ENCODE assay signal across 13 cellular contexts in genomic region chr17:8062807-8063483, GRCh38. TPM values are rescaled to one million over a fixed set of nuclear protein-coding genes. Genes with fewer than 3 reads are reported as not detected.
DNase-seq lines count a peak whose midpoint lies in the region; ATAC-seq, FAIRE-seq and TF ChIP-seq lines count a peak whose summit lies in the region.
"Had no signal": no experiment of that assay in that cellular context is flagged by ENCODE, and none has a peak within 500 bp of the region (broad histone marks: within the 10 kb centered on the region; RNA-seq: fewer than 3 reads in every experiment).

No MANE protein-coding gene starts in this region.

- dilution Hi-C loops in keratinocyte (cut with MboI; ENCODE audit: extremely low pct_ligation_motif_present, low sequenced_read_pairs) = no loop called here

- WGBS in transverse colon (ENCODE audit: low coverage in 1 of 2), 2 donors = 11 to 19% methylated on average over 11 to 15 of the region's 15 CpGs

- no peaks in the 10 kb centered on the region for H3K36me3 Mint-ChIP-seq in activated T-cell treated with anti-CD3 and anti-CD28 coated beads, Interleukin-2, amount 50 U/mL, for 72 hours (ENCODE audit: insufficient read depth in 2 of 2)
- no peaks in the 10 kb centered on the region for H3K36me3 Mint-ChIP-seq in activated T-cell treated with anti-CD3 and anti-CD28 coated beads, Interleukin-2, amount 50 U/mL, for 24 hours (ENCODE audit: low read depth)
- H3K36me3 Mint-ChIP-seq in WTC11 = no peaks in the 10 kb centered on the region

- H3K4me3 ChIP-seq in keratinocyte (ENCODE audit: control insufficient read depth in 2 of 3, extremely low read depth in 1 of 3, insufficient read depth in 2 of 3, low read depth in 1 of 3, low read length in 3 of 3) (peak overlapping the region in 2 of 3 experiments; percentile 22 to 58), transverse colon (peak overlapping the region in 3 of 4 donors; percentile 26 to 50 (median 33)), tibial artery (no peak overlapping the region)

- H3K27me3 ChIP-seq in keratinocyte (ENCODE audit: control insufficient read depth, extremely low read depth, insufficient read depth, low read length) (peaks cover 14% of the 10 kb centered on the region), transverse colon (peaks cover 66% of the 10 kb centered on the region), tibial artery (peaks cover 0 to 81% of the 10 kb centered on the region in 2 donors)

- CTCF ChIA-PET in WTC11 (lab: Charles Lee) = interaction anchor here (0.6 to 11.8 kb wide), 7 partner anchors 12 to 230 kb away, joined by 3 to 380 read pairs (median 56); partner anchors contain the start of genes ALOXE3, HES7 and KDM6B

- H3K36me3 ChIP-seq in keratinocyte (ENCODE audit: control insufficient read depth in 2 of 2, extremely low read depth in 1 of 2, insufficient read depth in 2 of 2, low read length in 2 of 2) (no peaks in the 10 kb centered on the region), transverse colon (no peaks in the 10 kb centered on the region), tibial artery (no peaks in the 10 kb centered on the region)

- TF ChIP-seq CTCF in WTC11 (IDR thresholded peaks at IDR 0.05) (no peak), keratinocyte (optimal IDR thresholded peaks at IDR 0.05 in 1 of 3, IDR thresholded peaks at IDR 0.05 in 1 of 3, conservative IDR thresholded peaks at IDR 0.05 in 1 of 3; ENCODE audit: extremely low read depth in 1 of 3, insufficient read depth in 2 of 3, low read length in 3 of 3) (no peak), transverse colon (IDR thresholded peaks at IDR 0.05) (no peak), tibial artery (IDR thresholded peaks at IDR 0.05) (no peak)

- POLR2A ChIA-PET in WTC11 (lab: Charles Lee) = interaction anchor here (1.0 to 1.6 kb wide), 2 partner anchors 11 to 41 kb away, joined by 3 read pairs; no protein-coding TSS in a partner anchor

- H3K4me2 ChIP-seq in keratinocyte (ENCODE audit: control insufficient read depth, extremely low read depth, insufficient read depth, low read depth, low read length) = peak overlapping the region; percentile 83

- H3K4me1 ChIP-seq in keratinocyte (ENCODE audit: control insufficient read depth, extremely low read depth, insufficient read depth, low read length) = peaks cover 13% of the 10 kb centered on the region
- H3K4me1 ChIP-seq in transverse colon = peaks cover 0 to 13% (median 9%) of the 10 kb centered on the region in 4 donors
- H3K4me1 ChIP-seq in tibial artery = peaks cover 0 to 7% (median 3%) of the 10 kb centered on the region in 4 donors

- H3K9me3 Mint-ChIP-seq in activated T-cell treated with anti-CD3 and anti-CD28 coated beads, Interleukin-2, amount 50 U/mL, for 72 hours = no peaks in the 10 kb centered on the region
- H3K9me3 Mint-ChIP-seq in activated T-cell treated with anti-CD3 and anti-CD28 coated beads, Interleukin-2, amount 50 U/mL, for 24 hours = no peaks in the 10 kb centered on the region
- H3K9me3 Mint-ChIP-seq in WTC11 = no peaks in the 10 kb centered on the region

- H3K9me3 ChIP-seq in keratinocyte (ENCODE audit: control insufficient read depth, low read depth, low read length) (no peaks in the 10 kb centered on the region), transverse colon (no peaks in the 10 kb centered on the region), tibial artery (no peaks in the 10 kb centered on the region)

- peak overlapping the region in 1 of 2 donors; percentile 49 for H3K4me3 Mint-ChIP-seq in activated T-cell treated with anti-CD3 and anti-CD28 coated beads, Interleukin-2, amount 50 U/mL, for 72 hours
- no peak overlapping the region for H3K4me3 Mint-ChIP-seq in activated T-cell treated with anti-CD3 and anti-CD28 coated beads, Interleukin-2, amount 50 U/mL, for 24 hours
- peak overlapping the region; percentile 73 for H3K4me3 Mint-ChIP-seq in WTC11

- no peak for DNase-seq in activated T-cell treated with anti-CD3 and anti-CD28 coated beads, Interleukin-2, amount 50 U/mL, for 72 hours
- DNase-seq in activated T-cell treated with anti-CD3 and anti-CD28 coated beads, Interleukin-2, amount 50 U/mL, for 24 hours = no peak
- DNase-seq in WTC11 (ENCODE audit: low spot score) = no peak
- DNase-seq in keratinocyte (ENCODE audit: low read depth, low spot score) = no peak
- no peak for DNase-seq in transverse colon
- DNase-seq in NCI-H2227 (lab: John Stamatoyannopoulos, UW; ENCODE audit: unreplicated experiment) = no peak
- no peak for DNase-seq in RKO (ENCODE audit: low spot score)
- DNase-seq in tibial artery = no peak
- DNase-seq: activated CD4-positive, alpha-beta T cell treated with anti-CD3 and anti-CD28 coated beads for 1 hour; activated naive CD4-positive, alpha-beta T cell treated with Interleukin-2 at 50 U/mL for 16 hours; hypothalamus; NCI-H1436 treated with DMSO at 0.1 percent for 48 hours had no signal

- no peak overlapping the region for H3K27ac ChIP-seq in keratinocyte (ENCODE audit: control insufficient read depth, insufficient read depth, low read length)
- H3K27ac ChIP-seq in transverse colon = peak overlapping the region in 3 of 4 donors; percentile 33 to 58 (median 54)
- H3K27ac ChIP-seq in tibial artery = no peak overlapping the region

- peak overlapping the region; percentile 50 for H2AFZ ChIP-seq in keratinocyte (ENCODE audit: control insufficient read depth, low read length)

- FAIRE-seq in keratinocyte (lab: Jason Lieb, UNC) = peak; percentile 77

- H3K9ac ChIP-seq in keratinocyte (ENCODE audit: control insufficient read depth, extremely low read depth, insufficient read depth, low read length) = peak overlapping the region; percentile 24

- no peak for ATAC-seq in activated T-cell treated with anti-CD3 and anti-CD28 coated beads, Interleukin-2, amount 50 U/mL, for 72 hours (replicated peaks in 1 of 2)
- ATAC-seq in WTC11 = no peak; the same call in 1 of the 2 replicates

- no peaks in the 10 kb centered on the region for H4K20me1 ChIP-seq in keratinocyte (ENCODE audit: control insufficient read depth, extremely low read depth, insufficient read depth, low read length)

- no peaks in the 10 kb centered on the region for H3K4me1 Mint-ChIP-seq in activated T-cell treated with anti-CD3 and anti-CD28 coated beads, Interleukin-2, amount 50 U/mL, for 72 hours (ENCODE audit: low read depth)
- H3K4me1 Mint-ChIP-seq in activated T-cell treated with anti-CD3 and anti-CD28 coated beads, Interleukin-2, amount 50 U/mL, for 24 hours (ENCODE audit: low read depth) = peaks cover 2% of the 10 kb centered on the region
- H3K4me1 Mint-ChIP-seq in WTC11 = peaks cover 60% of the 10 kb centered on the region

- peak overlapping the region; percentile 13 for H3K27ac Mint-ChIP-seq in activated T-cell treated with anti-CD3 and anti-CD28 coated beads, Interleukin-2, amount 50 U/mL, for 72 hours
- H3K27ac Mint-ChIP-seq in activated T-cell treated with anti-CD3 and anti-CD28 coated beads, Interleukin-2, amount 50 U/mL, for 24 hours = no peak overlapping the region
- H3K27ac Mint-ChIP-seq in WTC11 = no peak overlapping the region

- in situ Hi-C loops in transverse colon (cut with MboI; ENCODE audit: low pct_ligation_motif_present in 1 of 4, low pct_unique_long_range_greater_than_20kb in 1 of 4, low sequenced_read_pairs in 3 of 4) = loop anchor here in 1 of 4 donors (10.0 kb wide), 1 partner anchor 52 kb away; the partner anchor contains the start of gene ALOXE3

- no peaks in the 10 kb centered on the region for H3K9me1 ChIP-seq in keratinocyte (ENCODE audit: control insufficient read depth, extremely low read depth, insufficient read depth, low read length)

- intact Hi-C loops in transverse colon (cut with DNase I; ENCODE audit: low total_unique reads) = no loop called here
- intact Hi-C loops in tibial artery (cut with DNase I; ENCODE audit: low total_unique reads) = loop anchor here (2.0 kb wide), 1 partner anchor 14 kb away; no protein-coding TSS in a partner anchor

- no peak for TF ChIP-seq EP300 in transverse colon (IDR thresholded peaks at IDR 0.05; ENCODE audit: low read depth)

- H3K79me2 ChIP-seq in keratinocyte (ENCODE audit: control insufficient read depth, insufficient read depth, low read length) = no peaks in the 10 kb centered on the region

- no peak for TF ChIP-seq POLR2A in transverse colon (IDR thresholded peaks at IDR 0.05)

- peaks cover 63% of the 10 kb centered on the region for H3K27me3 Mint-ChIP-seq in activated T-cell treated with anti-CD3 and anti-CD28 coated beads, Interleukin-2, amount 50 U/mL, for 72 hours (ENCODE audit: low read depth)
- H3K27me3 Mint-ChIP-seq in activated T-cell treated with anti-CD3 and anti-CD28 coated beads, Interleukin-2, amount 50 U/mL, for 24 hours = peaks cover 66% of the 10 kb centered on the region
- H3K27me3 Mint-ChIP-seq in WTC11 (ENCODE audit: low read depth) = peaks cover 34% of the 10 kb centered on the region

RNA-seq across cellular contexts. Expression of gene ALOX15B, which starts 24.1 kb away (rescaled TPM):
- total RNA-seq in activated T-cell treated with anti-CD3 and anti-CD28 coated beads, Interleukin-2, amount 50 U/mL, for 72 hours = under 1 TPM; 0.14 TPM
- total RNA-seq in WTC11 (2021) (0.22 to 0.87 TPM (median 0.73 TPM) in 3 replicates), transverse colon (10 to 100 TPM in 1 of 4 donors, 1 to 10 TPM in 3; 3.3 to 44.4 (median 5.4) TPM)
- polyA plus RNA-seq in keratinocyte = 29.7 to 56.5 TPM (median 31.9 TPM) in 3 replicates
- 33.1 TPM for polyA plus RNA-seq in keratinocyte (2011; ENCODE audit: low read depth)
- polyA plus RNA-seq in keratinocyte (2011; cell fraction: cytosol; rRNA removed) = 33.5 and 59.6 TPM in 2 replicates
- 58.5 and 90.2 TPM in 2 replicates for polyA plus RNA-seq in keratinocyte (2011; cell fraction: nucleus; rRNA removed)
- polyA plus RNA-seq in keratinocyte (2012; ENCODE audit: low replicate concordance) = 36.8 and 91.2 TPM in 2 replicates
- 29.3 to 58.7 TPM (median 57.8 TPM) in 3 replicates for polyA minus RNA-seq in keratinocyte
- polyA minus RNA-seq in keratinocyte (2011; cell fraction: cytosol; rRNA and poly(A)+ RNA removed) = 41.8 TPM
- 34.5 and 48.1 TPM in 2 replicates for polyA minus RNA-seq in keratinocyte (2011; cell fraction: nucleus; rRNA and poly(A)+ RNA removed)
- total RNA-seq: dermis microvascular lymphatic vessel endothelial cell had no signal

RNA-seq across cellular contexts. Expression of gene ALOX12B, which starts 24.6 kb away (rescaled TPM):
- total RNA-seq in activated T-cell treated with anti-CD3 and anti-CD28 coated beads, Interleukin-2, amount 50 U/mL, for 72 hours = 1 to 10 TPM; 1.3 to 4.1 TPM
- total RNA-seq in WTC11 (2021) (0.72 to 1.8 TPM (median 0.82 TPM) in 3 replicates), transverse colon (not detected)
- 0.43 to 0.75 TPM (median 0.47 TPM) in 3 replicates for polyA plus RNA-seq in keratinocyte
- 98.5 TPM for polyA plus RNA-seq in keratinocyte (2011; ENCODE audit: low read depth)
- 0.41 and 0.44 TPM in 2 replicates for polyA plus RNA-seq in keratinocyte (2011; cell fraction: cytosol; rRNA removed)
- polyA plus RNA-seq in keratinocyte (2011; cell fraction: nucleus; rRNA removed) = 1.9 and 2.0 TPM in 2 replicates
- polyA plus RNA-seq in keratinocyte (2012; ENCODE audit: low replicate concordance) = 0.85 and 126 TPM in 2 replicates
- 0.20 to 2.1 TPM (median 1.4 TPM) in 3 replicates for polyA minus RNA-seq in keratinocyte
- polyA minus RNA-seq in keratinocyte (2011; cell fraction: cytosol; rRNA and poly(A)+ RNA removed) = not detected
- polyA minus RNA-seq in keratinocyte (2011; cell fraction: nucleus; rRNA and poly(A)+ RNA removed) = 1.5 and 1.7 TPM in 2 replicates
- total RNA-seq: dermis microvascular lymphatic vessel endothelial cell had no signal

RNA-seq across cellular contexts. Expression of gene ALOXE3, which starts 55.4 kb away (rescaled TPM):
- not detected for total RNA-seq in activated T-cell treated with anti-CD3 and anti-CD28 coated beads, Interleukin-2, amount 50 U/mL, for 72 hours
- total RNA-seq in WTC11 (2021) (0.48 to 0.81 TPM (median 0.62 TPM) in 3 replicates), transverse colon (under 1 TPM in 1 of 4 donors, not detected in 3; 0.79 TPM)
- 2.0 to 4.6 TPM (median 2.7 TPM) in 3 replicates for polyA plus RNA-seq in keratinocyte
- polyA plus RNA-seq in keratinocyte (2011; ENCODE audit: low read depth) = 19.2 TPM
- 2.9 and 3.2 TPM in 2 replicates for polyA plus RNA-seq in keratinocyte (2011; cell fraction: cytosol; rRNA removed)
- 7.7 and 9.8 TPM in 2 replicates for polyA plus RNA-seq in keratinocyte (2011; cell fraction: nucleus; rRNA removed)
- 4.2 and 50.4 TPM in 2 replicates for polyA plus RNA-seq in keratinocyte (2012; ENCODE audit: low replicate concordance)
- 2.1 to 5.5 TPM (median 2.3 TPM) in 3 replicates for polyA minus RNA-seq in keratinocyte
- 1.2 TPM for polyA minus RNA-seq in keratinocyte (2011; cell fraction: cytosol; rRNA and poly(A)+ RNA removed)
- polyA minus RNA-seq in keratinocyte (2011; cell fraction: nucleus; rRNA and poly(A)+ RNA removed) = 2.6 and 2.9 TPM in 2 replicates
- total RNA-seq: dermis microvascular lymphatic vessel endothelial cell had no signal

Comparison
In these comparisons a context has a peak if more than half of its experiments do, and no peak if none do; other contexts are left out.
1. H3K27ac ChIP-seq: peak in transverse colon (3 of 4); none in keratinocyte (single experiment) and tibial artery (0 of 2).
2. H3K4me3 ChIP-seq: peak in keratinocyte (2 of 3) and transverse colon (3 of 4); none in tibial artery (0 of 2).